Comparison of ENCODE assay signal across 17 cellular contexts in the genomic region with DNA sequence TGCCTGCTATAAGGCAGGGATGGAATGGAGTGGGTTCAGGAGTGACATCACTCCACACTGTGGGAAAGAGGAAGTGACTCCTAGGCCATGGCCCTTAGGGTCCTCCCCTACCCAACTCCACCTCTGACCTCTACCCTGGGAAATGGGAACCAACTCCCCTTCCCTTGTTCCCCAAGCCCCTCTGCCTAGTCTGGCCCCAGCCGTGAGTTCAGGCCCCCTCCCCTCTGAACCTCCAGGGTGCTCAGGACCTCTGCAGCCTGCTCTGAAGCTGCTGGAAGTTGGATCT. TPM values are rescaled to one million over a fixed set of nuclear protein-coding genes. Genes with fewer than 3 reads are reported as not detected.
DNase-seq lines count a peak whose midpoint lies in the region; ATAC-seq, FAIRE-seq and TF ChIP-seq lines count a peak whose summit lies in the region.
"Had no signal": no experiment of that assay in that cellular context is flagged by ENCODE, and none has a peak within 500 bp of the region (broad histone marks: within the 10 kb centered on the region; RNA-seq: fewer than 3 reads in every experiment).

No MANE protein-coding gene starts in this region.

- H3K4me1 ChIP-seq in NT2/D1 (ENCODE audit: insufficient read depth, insufficient read length) (peaks cover 35% of the 10 kb centered on the region), K562 (replicated peaks in 1 of 2; ENCODE audit: control insufficient read depth in 2 of 2, insufficient read depth in 2 of 2, low read length in 2 of 2) (peaks cover 0 to 16% of the 10 kb centered on the region in 2 experiments; a peak in 2 of 5 replicates), transverse colon (peaks cover 19 to 60% (median 48%) of the 10 kb centered on the region in 4 donors), thyroid gland (peaks cover 23 to 50% of the 10 kb centered on the region in 2 donors), esophagus squamous epithelium (peaks cover 21 to 54% (median 31%) of the 10 kb centered on the region in 3 donors)

- H3K36me3 Mint-ChIP-seq in activated naive CD4-positive, alpha-beta T cell treated with anti-CD3 and anti-CD28 coated beads, Interleukin-2, amount 50 U/mL, for 72 hours = no peaks in the 10 kb centered on the region

- no peak overlapping the region for H3K27ac ChIP-seq in K562 (ENCODE audit: extremely low read depth, low read depth, low read length)
- peak overlapping the region in 3 of 4 donors; percentile 15 to 34 (median 30) for H3K27ac ChIP-seq in transverse colon
- H3K27ac ChIP-seq in thyroid gland = no peak overlapping the region
- H3K27ac ChIP-seq in esophagus squamous epithelium = no peak overlapping the region
- H3K27ac ChIP-seq: BLaER1 had no signal

- H3K27me3 ChIP-seq in NT2/D1 (ENCODE audit: insufficient read depth, insufficient read length) (no peaks in the 10 kb centered on the region), K562 (ENCODE audit: control insufficient read depth in 2 of 2, insufficient read depth in 2 of 2, low read length in 2 of 2) (peaks cover 0 to 24% of the 10 kb centered on the region in 2 experiments; a peak in 3 of 5 replicates), transverse colon (no peaks in the 10 kb centered on the region), thyroid gland (no peaks in the 10 kb centered on the region), esophagus squamous epithelium (peaks cover 0 to 16% (median 0%) of the 10 kb centered on the region in 4 donors)
- H3K27me3 ChIP-seq: BLaER1 had no signal

- intact Hi-C loops in K562 (cut with micrococcal nuclease) = no loop called here
- intact Hi-C loops in transverse colon (cut with DNase I; ENCODE audit: low total_unique reads) = no loop called here
- intact Hi-C loops in thyroid gland (cut with DNase I) = loop anchor here (10.0 kb wide), 1 partner anchor 584 kb away; no protein-coding TSS in a partner anchor
- intact Hi-C loops in esophagus squamous epithelium (cut with DNase I) = no loop called here

- no peak for TF ChIP-seq POLR2A in K562 (conservative IDR thresholded peaks at IDR 0.05)
- no peak for TF ChIP-seq POLR2A in transverse colon (IDR thresholded peaks at IDR 0.05)
- no peak for TF ChIP-seq POLR2A in thyroid gland (IDR thresholded peaks at IDR 0.05)
- TF ChIP-seq POLR2A in esophagus squamous epithelium (IDR thresholded peaks at IDR 0.05) = no peak

- TF ChIP-seq EP300 in K562 (IDR thresholded peaks at IDR 0.05; ENCODE audit: low read length) (no peak), transverse colon (IDR thresholded peaks at IDR 0.05; ENCODE audit: low read depth) (no peak)

- no peak overlapping the region for H3K4me2 ChIP-seq in K562 (ENCODE audit: insufficient read depth, low read length)
- H3K4me2 ChIP-seq: BLaER1 had no signal

- H3K4me3 ChIP-seq in NT2/D1 (ENCODE audit: insufficient read length, low read depth) = no peak overlapping the region
- no peak overlapping the region for H3K4me3 ChIP-seq in K562
- H3K4me3 ChIP-seq in transverse colon = no peak overlapping the region
- H3K4me3 ChIP-seq in thyroid gland (replicated peaks in 1 of 3) = no peak overlapping the region
- no peak overlapping the region for H3K4me3 ChIP-seq in esophagus squamous epithelium
- H3K4me3 ChIP-seq: BLaER1 had no signal

- no peaks in the 10 kb centered on the region for H3K9me1 ChIP-seq in K562 (ENCODE audit: control insufficient read depth, insufficient read depth, low read length)

- H3K9ac ChIP-seq in NT2/D1 (ENCODE audit: insufficient read length, low read depth) (peak overlapping the region; percentile 13), K562 (ENCODE audit: insufficient read depth in 1 of 2, low read depth in 2 of 2, low read length in 2 of 2) (no peak overlapping the region)
- H3K9ac ChIP-seq: BLaER1 had no signal

- H3K9me3 Mint-ChIP-seq in activated naive CD4-positive, alpha-beta T cell treated with anti-CD3 and anti-CD28 coated beads, Interleukin-2, amount 50 U/mL, for 72 hours = no peaks in the 10 kb centered on the region

- TF ChIP-seq CTCF in K562 (IDR thresholded peaks at IDR 0.05 in 2 of 3, conservative IDR thresholded peaks at IDR 0.05 in 1 of 3; ENCODE audit: insufficient read depth in 2 of 3, low read depth in 1 of 3, low read length in 3 of 3) = no peak
- TF ChIP-seq CTCF in transverse colon (IDR thresholded peaks at IDR 0.05) = no peak
- no peak for TF ChIP-seq CTCF in thyroid gland (IDR thresholded peaks at IDR 0.05)
- no peak for TF ChIP-seq CTCF in esophagus squamous epithelium (IDR thresholded peaks at IDR 0.05)

- POLR2A ChIA-PET in K562 (lab: Yijun Ruan, JAX) = no interaction called here

- no peaks in the 10 kb centered on the region for H3K79me2 ChIP-seq in K562 (ENCODE audit: control insufficient read depth, insufficient read depth, low read length)

- H3K36me3 ChIP-seq in NT2/D1 (ENCODE audit: insufficient read depth, insufficient read length, low read length) (no peaks in the 10 kb centered on the region), K562 (ENCODE audit: control insufficient read depth, insufficient read depth, low read length) (no peaks in the 10 kb centered on the region), transverse colon (no peaks in the 10 kb centered on the region), thyroid gland (no peaks in the 10 kb centered on the region), esophagus squamous epithelium (no peaks in the 10 kb centered on the region)
- H3K36me3 ChIP-seq: BLaER1 had no signal

- ATAC-seq in activated naive CD4-positive, alpha-beta T cell treated with anti-CD3 and anti-CD28 coated beads, Interleukin-2, amount 50 U/mL, for 72 hours = no peak
- ATAC-seq in K562 = 0 out of 3 replicates have a peak, but pooled peaks have one; percentile 36

- no peak overlapping the region for H2AFZ ChIP-seq in K562 (ENCODE audit: low read depth, low read length)

- FAIRE-seq in K562 (lab: Jason Lieb, UNC) = no peak
- FAIRE-seq: A204.1, GM12892, H54 had no signal

- H4K20me1 ChIP-seq in K562 (replicated peaks; ENCODE audit: control insufficient read depth, insufficient read depth, low read length) = peaks cover 8% of the 10 kb centered on the region; the same call in 1 of the 2 replicates
- H4K20me1 ChIP-seq: BLaER1 had no signal

- WGBS in K562 (ENCODE audit: insufficient coverage, low coverage, missing lambda C conversion rate) = 0% methylated on average over 1 of the region's 1 CpG
- WGBS in transverse colon (ENCODE audit: low coverage in 1 of 2), 2 donors = 50% methylated on average over 1 of the region's 1 CpG; no CpG with 5 or more reads in 1 of the 2 donors
- WGBS in thyroid gland, 2 donors = 73 to 86% methylated on average over 1 of the region's 1 CpG
- WGBS in esophagus squamous epithelium, 2 donors = 56% methylated on average over 1 of the region's 1 CpG; no CpG with 5 or more reads in 1 of the 2 donors

- CTCF ChIA-PET in K562 (lab: Yijun Ruan, JAX; ENCODE audit: low intra/inter-chr PET ratio) = no interaction called here

- H3K9me3 ChIP-seq in NT2/D1 (ENCODE audit: insufficient read depth, low read length) (no peaks in the 10 kb centered on the region), K562 (replicated peaks; ENCODE audit: control insufficient read depth, insufficient read depth, low read depth, low read length) (no peaks in the 10 kb centered on the region; the same call in 1 of the 2 replicates), transverse colon (no peaks in the 10 kb centered on the region), thyroid gland (no peaks in the 10 kb centered on the region), esophagus squamous epithelium (no peaks in the 10 kb centered on the region)
- H3K9me3 ChIP-seq: BLaER1 had no signal

- BruUV-seq in K562 (replicated peaks; lab: Mats Ljungman, UMichigan) = no TSS peak

- in situ Hi-C loops in K562 (cut with MboI) = no loop called here
- in situ Hi-C loops in transverse colon (cut with MboI; ENCODE audit: low pct_ligation_motif_present in 1 of 4, low pct_unique_long_range_greater_than_20kb in 1 of 4, low sequenced_read_pairs in 3 of 4) = no loop called here

- H3K27ac Mint-ChIP-seq in activated naive CD4-positive, alpha-beta T cell treated with anti-CD3 and anti-CD28 coated beads, Interleukin-2, amount 50 U/mL, for 72 hours = peak overlapping the region; percentile 2 to 12

- no peak for TF ChIP-seq RAD21 in K562 (CRISPR knock-in tag; conservative IDR thresholded peaks at IDR 0.05 in 1 of 2, IDR thresholded peaks at IDR 0.05 in 1 of 2)

- no peak for DNase-seq in activated naive CD4-positive, alpha-beta T cell treated with anti-CD3 and anti-CD28 coated beads, Interleukin-2, amount 50 U/mL, for 72 hours (ENCODE audit: low spot score in 2 of 2)
- no peak for DNase-seq in activated naive CD4-positive, alpha-beta T cell treated with anti-CD3 and anti-CD28 coated beads, Interleukin-2, amount 50 U/mL, for 16 hours
- no peak for DNase-seq in NT2/D1 (ENCODE audit: low read depth, low spot score)
- no peak for DNase-seq in K562 (ENCODE audit: extremely low read depth in 1 of 4, low spot score in 3 of 4)
- peak; percentile 8 for DNase-seq in transverse colon
- no peak for DNase-seq in thyroid gland
- no peak for DNase-seq in NCI-H2081 treated with DMSO at 0.1 percent for 48 hours (lab: John Stamatoyannopoulos, UW)
- no peak for DNase-seq in esophagus squamous epithelium (lab: John Stamatoyannopoulos, UW)
- DNase-seq: GDM1, Kasumi-1, NCI-H1436, NCI-H510A treated with DMSO at 0.1 percent for 48 hours, RPMI8226 had no signal

RNA-seq across cellular contexts. Expression of a gene that starts 3.8 kb away (rescaled TPM):
- not detected for total RNA-seq in activated naive CD4-positive, alpha-beta T cell treated with anti-CD3 and anti-CD28 coated beads, Interleukin-2, amount 50 U/mL, for 72 hours
- not detected in 2 replicates for total RNA-seq in K562 (2011; cell fraction: chromatin; rRNA removed; ENCODE audit: low replicate concordance)
- not detected in 2 replicates for total RNA-seq in K562 (2011; cell fraction: nucleolus; rRNA removed)
- not detected in 2 replicates for total RNA-seq in K562 (2011; cell fraction: nucleoplasm; rRNA removed)
- total RNA-seq in K562 (2014; rRNA removed) (not detected in 2 replicates), K562 (2014; rRNA removed; fragmentation: Illumina TruSeq; extraction: Trizol) (not detected in 2 replicates), K562 (2015; rRNA removed; fragmentation: Illumina TruSeq; extraction: Trizol) (not detected in 2 replicates), K562 (2021) (not detected in 2 replicates), transverse colon (1,000 to 10,000 TPM in 2 of 4 donors, 100 to 1,000 TPM in 1, 1 to 10 TPM in 1; 3.2 to 2,017 (median 1,376) TPM), thyroid gland (not detected), esophagus squamous epithelium (not detected)
- polyA plus RNA-seq in K562 (2011; rRNA removed) (not detected in 2 replicates), K562 (2014; fragmentation: Illumina TruSeq; extraction: Trizol) (not detected in 2 replicates), K562 (2014; fragmentation: Nextera tagmentation; extraction: Ambion mirVana) (not detected), K562 (2014; rRNA removed) (not detected in 2 replicates)
- not detected in 2 replicates for polyA plus RNA-seq in K562 (2011; cell fraction: cytosol; rRNA removed)
- polyA plus RNA-seq in K562 (2011; cell fraction: nucleus; rRNA removed) = not detected in 2 replicates
- polyA plus RNA-seq in K562 (2012) = not detected in 2 replicates
- not detected in 2 replicates for polyA minus RNA-seq in K562 (2011; rRNA and poly(A)+ RNA removed)
- polyA minus RNA-seq in K562 (2011; cell fraction: cytosol; rRNA and poly(A)+ RNA removed) = not detected in 2 replicates
- not detected in 2 replicates for polyA minus RNA-seq in K562 (2011; cell fraction: nucleus; rRNA and poly(A)+ RNA removed)

RNA-seq across cellular contexts. Expression of a gene that starts 15.1 kb away (rescaled TPM):
- not detected for total RNA-seq in activated naive CD4-positive, alpha-beta T cell treated with anti-CD3 and anti-CD28 coated beads, Interleukin-2, amount 50 U/mL, for 72 hours
- total RNA-seq in K562 (2011; cell fraction: chromatin; rRNA removed; ENCODE audit: low replicate concordance) = not detected in 2 replicates
- not detected in 2 replicates for total RNA-seq in K562 (2011; cell fraction: nucleolus; rRNA removed)
- not detected in 2 replicates for total RNA-seq in K562 (2011; cell fraction: nucleoplasm; rRNA removed)
- total RNA-seq in K562 (2014; rRNA removed) (not detected in 2 replicates), K562 (2014; rRNA removed; fragmentation: Illumina TruSeq; extraction: Trizol) (not detected in 2 replicates), K562 (2015; rRNA removed; fragmentation: Illumina TruSeq; extraction: Trizol) (not detected in 2 replicates), K562 (2021) (not detected in 2 replicates), transverse colon (100 to 1,000 TPM in 3 of 4 donors, not detected in 1; 116 to 259 (median 223) TPM), thyroid gland (not detected), esophagus squamous epithelium (not detected)
- polyA plus RNA-seq in K562 (2011; rRNA removed) (not detected in 2 replicates), K562 (2014; fragmentation: Illumina TruSeq; extraction: Trizol) (not detected in 2 replicates), K562 (2014; fragmentation: Nextera tagmentation; extraction: Ambion mirVana) (not detected), K562 (2014; rRNA removed) (not detected in 2 replicates)
- not detected in 2 replicates for polyA plus RNA-seq in K562 (2011; cell fraction: cytosol; rRNA removed)
- not detected in 2 replicates for polyA plus RNA-seq in K562 (2011; cell fraction: nucleus; rRNA removed)
- polyA plus RNA-seq in K562 (2012) = not detected in 2 replicates
- not detected in 2 replicates for polyA minus RNA-seq in K562 (2011; rRNA and poly(A)+ RNA removed)
- polyA minus RNA-seq in K562 (2011; cell fraction: cytosol; rRNA and poly(A)+ RNA removed) = not detected in 2 replicates
- polyA minus RNA-seq in K562 (2011; cell fraction: nucleus; rRNA and poly(A)+ RNA removed) = not detected in 2 replicates

Comparison
In these comparisons a context has a peak if more than half of its experiments do, and no peak if none do; other contexts are left out.
1. H3K27ac ChIP-seq: peak in transverse colon (3 of 4); none in K562 (single experiment), thyroid gland (0 of 3) and esophagus squamous epithelium (0 of 4).